1 cellular context compared by ENCODE assay signal in genomic region chr7:134469622-134470021, GRCh38.
TF ChIP-seq lines count a peak whose summit lies in the region.

No MANE protein-coding gene starts in this region.

TF ChIP-seq in HepG2, 621 proteins besides CTCF, POLR2A, EP300 and RAD21 (continued from another document):
- TF ChIP-seq, protein P1, sequence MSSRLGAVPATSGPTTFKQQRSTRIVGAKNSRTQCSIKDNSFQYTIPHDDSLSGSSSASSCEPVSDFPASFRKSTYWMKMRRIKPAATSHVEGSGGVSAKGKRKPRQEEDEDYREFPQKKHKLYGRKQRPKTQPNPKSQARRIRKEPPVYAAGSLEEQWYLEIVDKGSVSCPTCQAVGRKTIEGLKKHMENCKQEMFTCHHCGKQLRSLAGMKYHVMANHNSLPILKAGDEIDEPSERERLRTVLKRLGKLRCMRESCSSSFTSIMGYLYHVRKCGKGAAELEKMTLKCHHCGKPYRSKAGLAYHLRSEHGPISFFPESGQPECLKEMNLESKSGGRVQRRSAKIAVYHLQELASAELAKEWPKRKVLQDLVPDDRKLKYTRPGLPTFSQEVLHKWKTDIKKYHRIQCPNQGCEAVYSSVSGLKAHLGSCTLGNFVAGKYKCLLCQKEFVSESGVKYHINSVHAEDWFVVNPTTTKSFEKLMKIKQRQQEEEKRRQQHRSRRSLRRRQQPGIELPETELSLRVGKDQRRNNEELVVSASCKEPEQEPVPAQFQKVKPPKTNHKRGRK (CRISPR knock-in tag; IDR thresholded peaks at IDR 0.05) = no peak
- no peak for TF ChIP-seq KMT2A (CRISPR knock-in tag; IDR thresholded peaks at IDR 0.05)
- TF ChIP-seq MYC (CRISPR knock-in tag; IDR thresholded peaks at IDR 0.05; ENCODE audit: borderline replicate concordance) = no peak
- TF ChIP-seq, protein P2, sequence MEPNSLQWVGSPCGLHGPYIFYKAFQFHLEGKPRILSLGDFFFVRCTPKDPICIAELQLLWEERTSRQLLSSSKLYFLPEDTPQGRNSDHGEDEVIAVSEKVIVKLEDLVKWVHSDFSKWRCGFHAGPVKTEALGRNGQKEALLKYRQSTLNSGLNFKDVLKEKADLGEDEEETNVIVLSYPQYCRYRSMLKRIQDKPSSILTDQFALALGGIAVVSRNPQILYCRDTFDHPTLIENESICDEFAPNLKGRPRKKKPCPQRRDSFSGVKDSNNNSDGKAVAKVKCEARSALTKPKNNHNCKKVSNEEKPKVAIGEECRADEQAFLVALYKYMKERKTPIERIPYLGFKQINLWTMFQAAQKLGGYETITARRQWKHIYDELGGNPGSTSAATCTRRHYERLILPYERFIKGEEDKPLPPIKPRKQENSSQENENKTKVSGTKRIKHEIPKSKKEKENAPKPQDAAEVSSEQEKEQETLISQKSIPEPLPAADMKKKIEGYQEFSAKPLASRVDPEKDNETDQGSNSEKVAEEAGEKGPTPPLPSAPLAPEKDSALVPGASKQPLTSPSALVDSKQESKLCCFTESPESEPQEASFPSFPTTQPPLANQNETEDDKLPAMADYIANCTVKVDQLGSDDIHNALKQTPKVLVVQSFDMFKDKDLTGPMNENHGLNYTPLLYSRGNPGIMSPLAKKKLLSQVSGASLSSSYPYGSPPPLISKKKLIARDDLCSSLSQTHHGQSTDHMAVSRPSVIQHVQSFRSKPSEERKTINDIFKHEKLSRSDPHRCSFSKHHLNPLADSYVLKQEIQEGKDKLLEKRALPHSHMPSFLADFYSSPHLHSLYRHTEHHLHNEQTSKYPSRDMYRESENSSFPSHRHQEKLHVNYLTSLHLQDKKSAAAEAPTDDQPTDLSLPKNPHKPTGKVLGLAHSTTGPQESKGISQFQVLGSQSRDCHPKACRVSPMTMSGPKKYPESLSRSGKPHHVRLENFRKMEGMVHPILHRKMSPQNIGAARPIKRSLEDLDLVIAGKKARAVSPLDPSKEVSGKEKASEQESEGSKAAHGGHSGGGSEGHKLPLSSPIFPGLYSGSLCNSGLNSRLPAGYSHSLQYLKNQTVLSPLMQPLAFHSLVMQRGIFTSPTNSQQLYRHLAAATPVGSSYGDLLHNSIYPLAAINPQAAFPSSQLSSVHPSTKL (CRISPR knock-in tag; IDR thresholded peaks at IDR 0.05) = no peak; the same call in 1 of the 2 replicates
- 0 out of 2 replicates have a peak, but pooled peaks have one; percentile 33 for TF ChIP-seq SAP130 (CRISPR knock-in tag; IDR thresholded peaks at IDR 0.05; ENCODE audit: low read depth)
- no peak for TF ChIP-seq NPAS2 (CRISPR knock-in tag; IDR thresholded peaks at IDR 0.05; ENCODE audit: borderline replicate concordance)
- TF ChIP-seq BRD4 (CRISPR knock-in tag; IDR thresholded peaks at IDR 0.05) = no peak
- TF ChIP-seq SMAD1 (CRISPR knock-in tag; IDR thresholded peaks at IDR 0.05; ENCODE audit: borderline replicate concordance, low read depth) = no peak
- no peak for TF ChIP-seq NCOA2 (CRISPR knock-in tag; IDR thresholded peaks at IDR 0.05)
- TF ChIP-seq ZNF318 (CRISPR knock-in tag; IDR thresholded peaks at IDR 0.05) = no peak
- TF ChIP-seq ZNF740 (CRISPR knock-in tag; IDR thresholded peaks at IDR 0.05) = no peak
- no peak for TF ChIP-seq HDAC2 (CRISPR knock-in tag; IDR thresholded peaks at IDR 0.05)
- no peak for TF ChIP-seq JUNB (CRISPR knock-in tag; IDR thresholded peaks at IDR 0.05; ENCODE audit: borderline replicate concordance)
- TF ChIP-seq GMEB1 (CRISPR knock-in tag; IDR thresholded peaks at IDR 0.05; ENCODE audit: borderline replicate concordance) = no peak
